In the genomic region with DNA sequence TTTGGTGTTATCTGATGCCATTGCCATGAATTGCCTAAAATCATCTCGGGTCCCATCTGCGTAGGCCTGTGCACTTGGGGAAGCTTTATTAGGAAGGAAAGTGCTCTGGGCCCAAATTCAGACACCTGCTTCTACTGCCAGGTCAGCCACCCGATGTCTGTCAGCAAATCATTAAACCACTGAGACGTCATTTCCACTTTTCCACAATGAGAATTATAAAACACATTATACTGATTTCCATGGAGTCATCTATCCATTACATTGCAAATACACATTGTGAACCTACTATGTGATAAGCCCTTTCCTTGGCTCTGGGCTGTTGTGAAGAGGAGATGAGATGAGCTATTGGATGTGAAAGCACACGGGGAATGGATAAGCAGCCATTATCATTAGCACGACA, we compare ENCODE assay signal across 36 cellular contexts.
"Had no signal": no experiment of that assay in that cellular context is flagged by ENCODE, and none has a peak within 500 bp of the region (broad histone marks: within the 10 kb centered on the region; RNA-seq: fewer than 3 reads in every experiment).

No MANE protein-coding gene starts in this region.

- H3K4me3 ChIP-seq: MG63 had no signal

- H3K36me3 ChIP-seq: MG63 had no signal

- DNase-seq: Karpas-422, Kasumi-1, MG63, MM.1S, MV-4-11, NCI-H1048, NCI-H1092, NCI-H1092 treated with DMSO at 0.1 percent for 48 hours, NCI-H1105, NCI-H1105 treated with DMSO at 0.1 percent for 48 hours, NCI-H1417, NCI-H1417 treated with DMSO at 0.1 percent for 48 hours, NCI-H1436, NCI-H1436 treated with DMSO at 0.1 percent for 48 hours, NCI-H146, NCI-H1694, NCI-H1694 treated with DMSO at 0.1 percent for 48 hours, NCI-H187, NCI-H187 treated with DMSO at 0.1 percent for 48 hours, NCI-H1930, NCI-H2029, NCI-H2029 treated with DMSO at 0.1 percent for 48 hours, NCI-H2081, NCI-H2081 treated with DMSO at 0.1 percent for 48 hours, NCI-H2107, NCI-H2171, NCI-H2171 treated with DMSO at 0.1 percent for 48 hours, NCI-H2227 treated with DMSO at 0.1 percent for 48 hours, NCI-H226, NCI-H345, NCI-H446, NCI-H446 treated with DMSO at 0.1 percent for 48 hours, NCI-H510A, NCI-H510A treated with DMSO at 0.1 percent for 48 hours, NCI-H524, NCI-H524 treated with DMSO at 0.1 percent for 48 hours had no signal

- H3K9me3 ChIP-seq: MG63 had no signal

- H3K27me3 ChIP-seq: MG63 had no signal
